9 cellular contexts compared by ENCODE assay signal in genomic region chr7:139732471-139733167, GRCh38. TPM values are rescaled to one million over a fixed set of nuclear protein-coding genes. Genes with fewer than 3 reads are reported as not detected.
A peak's percentile ranks its signal among the peaks of the same experiment; 100 is the strongest.
DNase-seq lines count a peak whose midpoint lies in the region; FAIRE-seq and TF ChIP-seq lines count a peak whose summit lies in the region.
"Had no signal": no experiment of that assay in that cellular context is flagged by ENCODE, and none has a peak within 500 bp of the region (broad histone marks: within the 10 kb centered on the region; RNA-seq: fewer than 3 reads in every experiment).

No MANE protein-coding gene starts in this region.

- H3K36me3 Mint-ChIP-seq in HFFc6 (ENCODE audit: low read depth): peaks cover 30% of the 10 kb centered on the region

- H3K4me3 ChIP-seq in mammary epithelial cell (replicated peaks in 1 of 3; ENCODE audit: insufficient read depth in 1 of 3, low read depth in 2 of 3, low read length in 3 of 3) (no peak overlapping the region), kidney (ENCODE audit: low read length in 2 of 2) (peak overlapping the region in 1 of 2 donors; percentile 30), spleen (peak overlapping the region in 1 of 8 donors; percentile 38), WERI-Rb-1 (ENCODE audit: low read depth, low read length) (no peak overlapping the region)

- dilution Hi-C loops in mammary epithelial cell (cut with HindIII; ENCODE audit: low sequenced_read_pairs): no loop called here

- WGBS in mammary epithelial cell (ENCODE audit: low coverage, missing lambda C conversion rate): 88% methylated on average over 2 of the region's 2 CpGs
- 63 to 93% (median 73%) methylated on average over 2 of the region's 2 CpGs for WGBS in spleen, 5 donors

- H3K4me1 Mint-ChIP-seq in HFFc6 (ENCODE audit: low read depth): peaks cover 84% of the 10 kb centered on the region

- H3K27me3 ChIP-seq in mammary epithelial cell (ENCODE audit: insufficient read depth, low read length) (no peaks in the 10 kb centered on the region), spleen (replicated peaks in 1 of 7) (no peaks in the 10 kb centered on the region), WERI-Rb-1 (ENCODE audit: insufficient read depth, low read depth, severe bottlenecking) (no peaks in the 10 kb centered on the region)
- H3K27me3 ChIP-seq: BE2C had no signal

- H3K4me1 ChIP-seq in mammary epithelial cell (ENCODE audit: insufficient read depth, low read length): peaks cover 60% of the 10 kb centered on the region
- peaks cover 36 to 39% of the 10 kb centered on the region in 2 donors for H3K4me1 ChIP-seq in kidney (ENCODE audit: control insufficient read depth in 1 of 2, insufficient read depth in 1 of 2, low read depth in 1 of 2, low read length in 2 of 2)
- peaks cover 20 to 94% (median 60%) of the 10 kb centered on the region in 6 donors for H3K4me1 ChIP-seq in spleen
- H3K4me1 ChIP-seq: BE2C had no signal

- H3K9ac ChIP-seq in mammary epithelial cell (ENCODE audit: insufficient read depth, low read length): peak overlapping the region; percentile 24
- no peak overlapping the region for H3K9ac ChIP-seq in kidney (ENCODE audit: low read length in 2 of 2)

- H3K9me3 ChIP-seq in mammary epithelial cell (replicated peaks; ENCODE audit: insufficient read depth, low read length) (no peaks in the 10 kb centered on the region), kidney (ENCODE audit: control insufficient read depth in 1 of 2, low read length in 2 of 2) (no peaks in the 10 kb centered on the region), spleen (no peaks in the 10 kb centered on the region), WERI-Rb-1 (ENCODE audit: severe bottlenecking) (peaks cover 2% of the 10 kb centered on the region)
- H3K9me3 ChIP-seq: BE2C had no signal

- CTCF ChIA-PET in mammary epithelial cell (lab: Charles Lee; ENCODE audit: low non-redundant PET): interaction anchor here (0.6 kb wide), 1 partner anchor 135 kb away, joined by 3 read pairs; no protein-coding TSS in a partner anchor

- intact Hi-C loops in mammary epithelial cell (cut with micrococcal nuclease): loop anchor here (5.0 kb wide), 1 partner anchor 85 kb away; no protein-coding TSS in a partner anchor
- intact Hi-C loops in kidney (cut with DNase I): no loop called here
- intact Hi-C loops in spleen (cut with DNase I; ENCODE audit: low total_unique reads): no loop called here

- H3K4me3 Mint-ChIP-seq in HFFc6: no peak overlapping the region; the same call in 1 of the 2 replicates

- H3K4me2 ChIP-seq in mammary epithelial cell (ENCODE audit: insufficient read depth, low read depth, low read length): peak overlapping the region; percentile 86

- no peaks in the 10 kb centered on the region for H4K20me1 ChIP-seq in mammary epithelial cell (ENCODE audit: insufficient read depth, low read length)

- no peak for TF ChIP-seq POLR2A in spleen (IDR thresholded peaks at IDR 0.05)

- TF ChIP-seq CTCF in HFFc6 (IDR thresholded peaks at IDR 0.05): no peak
- no peak for TF ChIP-seq CTCF in mammary epithelial cell (conservative IDR thresholded peaks at IDR 0.05 in 1 of 2, IDR thresholded peaks at IDR 0.05 in 1 of 2; ENCODE audit: extremely low read depth in 1 of 2, insufficient read depth in 1 of 2, low read depth in 1 of 2, low read length in 2 of 2)
- TF ChIP-seq CTCF in kidney (IDR thresholded peaks at IDR 0.05; ENCODE audit: borderline replicate concordance, extremely low read depth, insufficient read depth): no peak
- no peak for TF ChIP-seq CTCF in spleen (IDR thresholded peaks at IDR 0.05 in 8 of 11, conservative IDR thresholded peaks at IDR 0.05 in 3 of 11)
- no peak for TF ChIP-seq CTCF in WERI-Rb-1 (IDR thresholded peaks at IDR 0.05; ENCODE audit: low read depth, low read length)

- H3K79me2 ChIP-seq in mammary epithelial cell (ENCODE audit: insufficient read depth, low read length): peaks cover 87% of the 10 kb centered on the region

- in situ Hi-C loops in mammary epithelial cell (cut with MboI; ENCODE audit: low sequenced_read_pairs in 2 of 2): no loop called here

- peak overlapping the region; percentile 52 for H3K27ac ChIP-seq in mammary epithelial cell (ENCODE audit: insufficient read depth, low read depth, low read length)
- peak overlapping the region; percentile 59 for H3K27ac ChIP-seq in kidney (ENCODE audit: low read depth in 2 of 2, low read length in 2 of 2)
- H3K27ac ChIP-seq in spleen: peak overlapping the region in 7 of 8 donors; percentile 22 to 88 (median 73)
- H3K27ac ChIP-seq in WERI-Rb-1: no peak overlapping the region

- H3K36me3 ChIP-seq in mammary epithelial cell (ENCODE audit: insufficient read depth, low read length): no peaks in the 10 kb centered on the region
- H3K36me3 ChIP-seq in kidney (ENCODE audit: control insufficient read depth in 1 of 2, insufficient read depth in 2 of 2, low read length in 2 of 2): peaks cover 0 to 2% of the 10 kb centered on the region in 2 donors
- H3K36me3 ChIP-seq in spleen: peaks cover 0 to 24% (median 0%) of the 10 kb centered on the region in 6 donors
- peaks cover 13% of the 10 kb centered on the region for H3K36me3 ChIP-seq in WERI-Rb-1
- H3K36me3 ChIP-seq: BE2C had no signal

- no peak for FAIRE-seq in kidney (lab: Jason Lieb, UNC)

- no peak overlapping the region for H2AFZ ChIP-seq in mammary epithelial cell (ENCODE audit: low read depth, low read length)

- no TSS peak for BruUV-seq in mammary epithelial cell (replicated peaks; lab: Mats Ljungman, UMichigan)

- H3K27ac Mint-ChIP-seq in HFFc6: peak overlapping the region; percentile 7; the same call in 1 of the 2 replicates

- H3K9me3 Mint-ChIP-seq in HFFc6: no peaks in the 10 kb centered on the region

- H3K27me3 Mint-ChIP-seq in HFFc6 (ENCODE audit: insufficient read depth): no peaks in the 10 kb centered on the region; the same call in none of the 2 replicates

- DNase-seq in HFFc6 (no peak), mammary epithelial cell (no peak), kidney (no peak), spleen (no peak), WERI-Rb-1 (no peak), COR-L47 (lab: John Stamatoyannopoulos, UW) (no peak), NCI-H446 treated with DMSO at 0.1 percent for 48 hours (lab: John Stamatoyannopoulos, UW) (no peak), dermis blood vessel endothelial cell (no peak)
- DNase-seq: BE2C had no signal

RNA-seq across cellular contexts. Expression of gene HIPK2, which starts 45.2 kb away (rescaled TPM):
- 10 to 100 TPM; 14.6 to 33.4 (median 31.4) TPM for total RNA-seq in HFFc6 (2021; fragmentation: NEBNext Ultra II Directional; extraction: Animal tissue kit (Norgen Biotek cat#: 25700))
- total RNA-seq in mammary epithelial cell: 10 to 100 TPM; 31.0 to 58.3 TPM
- 26.4 TPM for polyA plus RNA-seq in mammary epithelial cell
- 68.5 TPM for polyA minus RNA-seq in mammary epithelial cell
- 153 TPM for total RNA-seq in kidney
- polyA plus RNA-seq in kidney (ENCODE audit: insufficient read depth, low read depth, low replicate concordance): 9.6 TPM
- 10 to 100 TPM; 48.9 to 97.5 (median 58.9) TPM for total RNA-seq in spleen
- polyA plus RNA-seq in spleen: 1 to 10 TPM; 1.7 to 8.7 (median 2.4) TPM
- total RNA-seq in dermis blood vessel endothelial cell: 11.6 and 26.7 TPM in 2 replicates
